Comparison of ENCODE assay signal across 18 cellular contexts in the genomic region with DNA sequence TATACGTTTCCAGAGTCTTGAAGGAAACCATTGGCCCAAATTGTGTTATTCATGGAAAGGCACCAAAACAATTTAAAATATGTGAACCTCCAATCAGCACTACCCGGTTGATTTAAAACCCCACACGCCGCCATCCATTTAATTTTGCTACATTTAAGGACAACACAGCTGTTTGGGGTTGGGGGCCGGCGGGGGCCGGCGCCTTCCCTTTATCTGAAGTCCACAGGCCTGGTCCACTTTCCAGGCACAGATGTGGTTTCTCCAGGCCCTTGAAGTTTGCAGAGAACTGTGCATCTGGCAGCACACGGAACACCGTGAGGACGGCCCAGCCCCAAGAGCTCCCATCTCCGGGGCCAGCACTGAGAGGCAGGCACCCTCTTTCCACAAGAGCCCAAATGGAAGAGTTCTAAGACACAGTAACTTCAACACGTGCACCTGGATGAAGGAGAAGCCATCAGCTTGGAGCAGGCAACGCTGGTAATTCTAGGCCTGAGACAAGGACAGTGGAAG. TPM values are rescaled to one million over a fixed set of nuclear protein-coding genes. Genes with fewer than 3 reads are reported as not detected.
A peak's percentile ranks its signal among the peaks of the same experiment; 100 is the strongest.
DNase-seq lines count a peak whose midpoint lies in the region; ATAC-seq, FAIRE-seq and TF ChIP-seq lines count a peak whose summit lies in the region.
"Had no signal": no experiment of that assay in that cellular context is flagged by ENCODE, and none has a peak within 500 bp of the region (broad histone marks: within the 10 kb centered on the region; RNA-seq: fewer than 3 reads in every experiment).

No MANE protein-coding gene starts in this region.

- peaks cover 5% of the 10 kb centered on the region for H3K27me3 ChIP-seq in RWPE2 (ENCODE audit: insufficient read depth, poor library complexity, severe bottlenecking)
- H3K27me3 ChIP-seq in K562 (ENCODE audit: control insufficient read depth in 2 of 2, insufficient read depth in 2 of 2, low read length in 2 of 2) = peaks cover 64 to 93% of the 10 kb centered on the region in 2 experiments
- H3K27me3 ChIP-seq in lower lobe of right lung (ENCODE audit: low read depth) = peaks cover 25% of the 10 kb centered on the region
- H3K27me3 ChIP-seq in osteoblast (ENCODE audit: insufficient read depth, low read length) = no peaks in the 10 kb centered on the region
- H3K27me3 ChIP-seq in small intestine (ENCODE audit: control insufficient read depth in 2 of 2, insufficient read depth in 2 of 2, low read length in 2 of 2) = no peaks in the 10 kb centered on the region

- H3K4me3 ChIP-seq in RWPE2 (ENCODE audit: severe bottlenecking) = no peak overlapping the region
- no peak overlapping the region for H3K4me3 ChIP-seq in K562
- H3K4me3 ChIP-seq in lower lobe of right lung = no peak overlapping the region
- H3K4me3 ChIP-seq in osteoblast (ENCODE audit: insufficient read depth, low read length) = no peak overlapping the region
- H3K4me3 ChIP-seq in small intestine (ENCODE audit: low read depth in 1 of 2, low read length in 2 of 2) = no peak overlapping the region

- no peak for ATAC-seq in RWPE2 (ENCODE audit: low read depth)
- ATAC-seq in K562 = no peak
- no peak for ATAC-seq in lower lobe of right lung
- ATAC-seq in HG03571 (IDR thresholded peaks at IDR 0.05; ENCODE audit: unreplicated experiment) = no peak
- ATAC-seq: CD8-positive, alpha-beta T cell; HCT116 had no signal

- H3K9me1 ChIP-seq in K562 (ENCODE audit: control insufficient read depth, insufficient read depth, low read length) = no peaks in the 10 kb centered on the region

- H3K27ac ChIP-seq in RWPE2 (ENCODE audit: poor library complexity, severe bottlenecking) (no peak overlapping the region), K562 (ENCODE audit: extremely low read depth, low read depth, low read length) (no peak overlapping the region), lower lobe of right lung (no peak overlapping the region), osteoblast (ENCODE audit: low read depth, low read length) (no peak overlapping the region), small intestine (ENCODE audit: low read depth in 1 of 2, low read length in 1 of 2) (no peak overlapping the region)

- no peak for TF ChIP-seq RAD21 in K562 (CRISPR knock-in tag; conservative IDR thresholded peaks at IDR 0.05 in 1 of 2, IDR thresholded peaks at IDR 0.05 in 1 of 2)

- DNase-seq in RWPE2 (ENCODE audit: low spot score) = peak; percentile 12
- DNase-seq in K562 (ENCODE audit: extremely low read depth in 1 of 4, low spot score in 3 of 4) = no peak
- DNase-seq in lower lobe of right lung = peak; percentile 21
- peak; percentile 62 for DNase-seq in osteoblast (ENCODE audit: insufficient read length, low spot score, missing footprints)
- DNase-seq in small intestine = no peak
- DNase-seq in HFFc6 = no peak
- no peak for DNase-seq in NCI-H510A treated with DMSO at 0.1 percent for 48 hours (lab: John Stamatoyannopoulos, UW)
- DNase-seq: Caco-2; CD8-positive, alpha-beta T cell; GF-D8; IMR-90 had no signal

- H3K4me2 ChIP-seq in K562 (ENCODE audit: insufficient read depth, low read length) = no peak overlapping the region
- no peak overlapping the region for H3K4me2 ChIP-seq in osteoblast (ENCODE audit: insufficient read depth, low read length)

- no peak for TF ChIP-seq POLR2A in K562 (conservative IDR thresholded peaks at IDR 0.05)

- no peaks in the 10 kb centered on the region for H3K36me3 ChIP-seq in RWPE2 (ENCODE audit: low read depth)
- H3K36me3 ChIP-seq in K562 (ENCODE audit: control insufficient read depth, insufficient read depth, low read length) = no peaks in the 10 kb centered on the region
- no peaks in the 10 kb centered on the region for H3K36me3 ChIP-seq in lower lobe of right lung
- H3K36me3 ChIP-seq in osteoblast (ENCODE audit: insufficient read depth, low read length) = no peaks in the 10 kb centered on the region
- no peaks in the 10 kb centered on the region for H3K36me3 ChIP-seq in small intestine (ENCODE audit: control insufficient read depth in 2 of 2, insufficient read depth in 2 of 2, low read length in 2 of 2)

- in situ Hi-C loops in K562 (cut with MboI) = no loop called here

- no peak for TF ChIP-seq CTCF in RWPE2 (IDR thresholded peaks at IDR 0.05; ENCODE audit: poor library complexity, severe bottlenecking)
- TF ChIP-seq CTCF in K562 (IDR thresholded peaks at IDR 0.05 in 2 of 3, conservative IDR thresholded peaks at IDR 0.05 in 1 of 3; ENCODE audit: insufficient read depth in 2 of 3, low read depth in 1 of 3, low read length in 3 of 3) = no peak
- TF ChIP-seq CTCF in lower lobe of right lung (IDR thresholded peaks at IDR 0.05) = no peak
- TF ChIP-seq CTCF in osteoblast (IDR thresholded peaks at IDR 0.05; ENCODE audit: extremely low read depth, low read depth, low read length) = no peak
- TF ChIP-seq CTCF in HFFc6 (IDR thresholded peaks at IDR 0.05) = no peak

- H3K9me3 ChIP-seq in RWPE2 (ENCODE audit: severe bottlenecking) (no peaks in the 10 kb centered on the region), K562 (replicated peaks; ENCODE audit: control insufficient read depth, insufficient read depth, low read depth, low read length) (no peaks in the 10 kb centered on the region), lower lobe of right lung (no peaks in the 10 kb centered on the region), osteoblast (ENCODE audit: low read depth, low read length) (no peaks in the 10 kb centered on the region), small intestine (ENCODE audit: control insufficient read depth, low read depth) (no peaks in the 10 kb centered on the region)
- H3K9me3 ChIP-seq: Caco-2 had no signal

- H3K4me3 Mint-ChIP-seq in HFFc6 = no peak overlapping the region
- H3K4me3 Mint-ChIP-seq: CD14-positive monocyte; CD8-positive, alpha-beta T cell had no signal

- FAIRE-seq in K562 (lab: Jason Lieb, UNC) (no peak), small intestine (lab: Jason Lieb, UNC) (no peak)
- FAIRE-seq: H54 had no signal

- peaks cover 12% of the 10 kb centered on the region for H3K27me3 Mint-ChIP-seq in HFFc6 (ENCODE audit: insufficient read depth)

- no peak overlapping the region for H3K27ac Mint-ChIP-seq in HFFc6
- H3K27ac Mint-ChIP-seq: CD8-positive, alpha-beta T cell had no signal

- WGBS in K562 (ENCODE audit: insufficient coverage, low coverage, missing lambda C conversion rate) = 2% methylated on average over 14 of the region's 14 CpGs
- WGBS in small intestine, 3 donors = 87 to 91% (median 87%) methylated on average over 14 of the region's 14 CpGs

- no TSS peak for BruUV-seq in K562 (replicated peaks; lab: Mats Ljungman, UMichigan)

- no peak overlapping the region for H3K9ac ChIP-seq in K562 (ENCODE audit: insufficient read depth in 1 of 2, low read depth in 2 of 2, low read length in 2 of 2)

- CTCF ChIA-PET in K562 (lab: Yijun Ruan, JAX; ENCODE audit: low intra/inter-chr PET ratio) = no interaction called here

- POLR2A ChIA-PET in K562 (lab: Yijun Ruan, JAX) = interaction anchor here (0.7 kb wide), 1 partner anchor 25 kb away, joined by 3 read pairs; no protein-coding TSS in a partner anchor

- intact Hi-C loops in K562 (cut with micrococcal nuclease) = no loop called here
- intact Hi-C loops in lower lobe of right lung (cut with DNase I) = no loop called here

- H3K4me1 Mint-ChIP-seq in HFFc6 (ENCODE audit: low read depth) = no peaks in the 10 kb centered on the region
- H3K4me1 Mint-ChIP-seq: CD14-positive monocyte had no signal

- no peaks in the 10 kb centered on the region for H3K4me1 ChIP-seq in RWPE2 (ENCODE audit: insufficient read depth, poor library complexity, severe bottlenecking)
- peaks cover 0 to 15% of the 10 kb centered on the region in 2 experiments; a peak in 2 of 5 replicates for H3K4me1 ChIP-seq in K562 (replicated peaks in 1 of 2; ENCODE audit: control insufficient read depth in 2 of 2, insufficient read depth in 2 of 2, low read length in 2 of 2)
- no peaks in the 10 kb centered on the region for H3K4me1 ChIP-seq in lower lobe of right lung
- no peaks in the 10 kb centered on the region for H3K4me1 ChIP-seq in osteoblast (ENCODE audit: insufficient read depth, low read length)
- no peaks in the 10 kb centered on the region for H3K4me1 ChIP-seq in small intestine (ENCODE audit: control insufficient read depth in 2 of 2, insufficient read depth in 1 of 2, low read depth in 1 of 2, low read length in 1 of 2)

- TF ChIP-seq EP300 in K562 (IDR thresholded peaks at IDR 0.05; ENCODE audit: low read length) = no peak

- no peaks in the 10 kb centered on the region for H3K79me2 ChIP-seq in K562 (ENCODE audit: control insufficient read depth, insufficient read depth, low read length)
- no peaks in the 10 kb centered on the region for H3K79me2 ChIP-seq in osteoblast (ENCODE audit: insufficient read depth, low read length)

- H2AFZ ChIP-seq in K562 (ENCODE audit: low read depth, low read length) = no peak overlapping the region
- no peak overlapping the region for H2AFZ ChIP-seq in osteoblast (ENCODE audit: low read length)

- H3K36me3 Mint-ChIP-seq in HFFc6 (ENCODE audit: low read depth) = no peaks in the 10 kb centered on the region
- H3K36me3 Mint-ChIP-seq: CD14-positive monocyte; CD8-positive, alpha-beta T cell had no signal

- H3K9me3 Mint-ChIP-seq in HFFc6 = peaks cover 5% of the 10 kb centered on the region; the same call in 1 of the 2 replicates
- H3K9me3 Mint-ChIP-seq: CD8-positive, alpha-beta T cell had no signal

- H4K20me1 ChIP-seq in K562 (replicated peaks; ENCODE audit: control insufficient read depth, insufficient read depth, low read length) (peaks cover 33% of the 10 kb centered on the region), osteoblast (ENCODE audit: insufficient read depth, low read length) (no peaks in the 10 kb centered on the region)

RNA-seq across cellular contexts. Expression of gene FRMD1, which starts 16.8 kb away (rescaled TPM):
- total RNA-seq in K562 (2011; cell fraction: chromatin; rRNA removed; ENCODE audit: low replicate concordance) = not detected in 2 replicates
- total RNA-seq in K562 (2011; cell fraction: nucleolus; rRNA removed) = not detected in 2 replicates
- not detected in 2 replicates for total RNA-seq in K562 (2011; cell fraction: nucleoplasm; rRNA removed)
- total RNA-seq in K562 (2014; rRNA removed) (0.16 TPM in 1 of 2 replicates, not detected in the other), K562 (2014; rRNA removed; fragmentation: Illumina TruSeq; extraction: Trizol) (not detected in 2 replicates), K562 (2015; rRNA removed; fragmentation: Illumina TruSeq; extraction: Trizol) (0.04 TPM in 1 of 2 replicates, not detected in the other), K562 (2021) (not detected in 2 replicates), lower lobe of right lung (not detected), osteoblast (under 0.01 TPM in 2 replicates)
- polyA plus RNA-seq in K562 (2011; rRNA removed) (0.01 TPM in 1 of 2 replicates, not detected in the other), K562 (2014; fragmentation: Illumina TruSeq; extraction: Trizol) (not detected in 2 replicates), K562 (2014; fragmentation: Nextera tagmentation; extraction: Ambion mirVana) (under 1 TPM in 1 of 2 experiments, not detected in 1; 0.01 TPM), K562 (2014; rRNA removed) (not detected in 2 replicates), small intestine (1 to 10 TPM in 2 of 3 donors, under 1 TPM in 1; 0.15 to 1.6 (median 1.1) TPM)
- polyA plus RNA-seq in K562 (2011; cell fraction: cytosol; rRNA removed) = 0.01 TPM in 2 replicates
- polyA plus RNA-seq in K562 (2011; cell fraction: nucleus; rRNA removed) = 0.04 TPM in 1 of 2 replicates, not detected in the other
- polyA plus RNA-seq in K562 (2012) = 0.04 and 0.18 TPM in 2 replicates
- polyA minus RNA-seq in K562 (2011; rRNA and poly(A)+ RNA removed) = not detected in 2 replicates
- not detected in 2 replicates for polyA minus RNA-seq in K562 (2011; cell fraction: cytosol; rRNA and poly(A)+ RNA removed)
- polyA minus RNA-seq in K562 (2011; cell fraction: nucleus; rRNA and poly(A)+ RNA removed) = not detected in 2 replicates
- total RNA-seq in HFFc6 (2021; fragmentation: NEBNext Ultra II Directional; extraction: Animal tissue kit (Norgen Biotek cat#: 25700)) = not detected
- total RNA-seq: A673; CD8-positive, alpha-beta T cell; HT-29; IMR-90 had no signal
- polyA plus RNA-seq: BJ, CD14-positive monocyte, IMR-90 had no signal

Comparison
In these comparisons a context has a peak if more than half of its experiments do, and no peak if none do; other contexts are left out.
1. DNase-seq: peak in RWPE2 (single experiment), lower lobe of right lung (single experiment) and osteoblast (single experiment); none in K562 (0 of 4), small intestine (single experiment), HFFc6 (single experiment) and NCI-H510A treated with DMSO at 0.1 percent for 48 hours (single experiment).